In the genomic region with DNA sequence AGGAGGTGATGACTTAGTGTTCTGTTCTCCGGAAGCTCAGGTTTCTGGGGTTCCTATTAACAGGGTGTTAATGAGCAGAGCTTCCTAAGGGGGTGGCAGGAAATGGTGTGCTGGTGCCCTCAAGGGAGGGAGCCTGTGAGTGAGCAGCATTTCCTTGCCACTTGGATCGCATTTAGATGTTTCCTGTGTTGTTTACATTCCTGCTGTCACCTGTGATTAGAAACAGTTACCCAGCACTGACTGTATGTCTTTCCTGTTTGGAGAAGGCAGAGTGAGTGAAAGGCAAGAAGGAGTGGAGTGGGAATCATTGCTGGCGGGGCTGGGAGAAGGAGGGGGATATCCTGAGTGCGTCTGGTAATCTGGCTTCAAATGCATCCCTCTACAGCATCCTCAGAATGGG, we compare ENCODE assay signal across 11 cellular contexts.
A peak's percentile ranks its signal among the peaks of the same experiment; 100 is the strongest.
DNase-seq lines count a peak whose midpoint lies in the region; ATAC-seq, FAIRE-seq and TF ChIP-seq lines count a peak whose summit lies in the region.
"Had no signal": no experiment of that assay in that cellular context is flagged by ENCODE, and none has a peak within 500 bp of the region (broad histone marks: within the 10 kb centered on the region; RNA-seq: fewer than 3 reads in every experiment).

No MANE protein-coding gene starts in this region.

- H3K36me3 ChIP-seq in pancreas (no peaks in the 10 kb centered on the region), upper lobe of left lung (no peaks in the 10 kb centered on the region)
- H3K36me3 ChIP-seq: lower lobe of right lung, sigmoid colon had no signal

- H3K4me1 Mint-ChIP-seq in brain = peaks cover 11% of the 10 kb centered on the region

- H3K4me3 ChIP-seq in pancreas = no peak overlapping the region
- H3K4me3 ChIP-seq in upper lobe of left lung = no peak overlapping the region
- H3K4me3 ChIP-seq: lower lobe of right lung, sigmoid colon had no signal

- H3K27ac ChIP-seq in pancreas (peak overlapping the region in 1 of 4 donors; percentile 40), upper lobe of left lung (no peak overlapping the region)
- H3K27ac ChIP-seq: lower lobe of right lung had no signal

- H3K36me3 Mint-ChIP-seq in brain = no peaks in the 10 kb centered on the region

- no peak for TF ChIP-seq POLR2A in upper lobe of left lung (IDR thresholded peaks at IDR 0.05)

- intact Hi-C loops in pancreas (cut with DNase I) = no loop called here

- TF ChIP-seq CTCF in brain (conservative IDR thresholded peaks at IDR 0.05) = no peak
- no peak for TF ChIP-seq CTCF in pancreas (IDR thresholded peaks at IDR 0.05)
- no peak for TF ChIP-seq CTCF in upper lobe of left lung (IDR thresholded peaks at IDR 0.05)

- H3K9me3 Mint-ChIP-seq in brain = no peaks in the 10 kb centered on the region

- DNase-seq in EL (peak; percentile 52), NCI-H1417 (lab: John Stamatoyannopoulos, UW) (peak; percentile 35 to 92 (median 66)), pancreas (no peak), upper lobe of left lung (no peak), anterior cingulate cortex (lab: John Stamatoyannopoulos, UW) (no peak)
- DNase-seq: lower lobe of right lung, NCI-H1930, SHP77, sigmoid colon had no signal

- 54 to 63% methylated on average over 4 of the region's 4 CpGs for WGBS in pancreas, 2 donors
- 59 to 72% methylated on average over 4 of the region's 4 CpGs for WGBS in upper lobe of left lung, 2 donors

- peak overlapping the region in 1 of 5 experiments; percentile 12 for H3K4me3 Mint-ChIP-seq in brain

- peak overlapping the region; percentile 48 to 96 (median 73) for H3K27ac Mint-ChIP-seq in brain

- no peak for FAIRE-seq in pancreas (lab: Jason Lieb, UNC)

- ATAC-seq in pancreas (peak in 3 of 4 donors; percentile 13 to 33 (median 31)), upper lobe of left lung (ENCODE audit: low FRiP score in 2 of 2) (no peak), GM21737 (IDR thresholded peaks at IDR 0.05; ENCODE audit: unreplicated experiment) (no peak)
- ATAC-seq: lower lobe of right lung had no signal

- H3K27me3 ChIP-seq in pancreas (no peaks in the 10 kb centered on the region), upper lobe of left lung (no peaks in the 10 kb centered on the region)
- H3K27me3 ChIP-seq: sigmoid colon had no signal

- H3K9me3 ChIP-seq in pancreas (no peaks in the 10 kb centered on the region), upper lobe of left lung (no peaks in the 10 kb centered on the region)
- H3K9me3 ChIP-seq: lower lobe of right lung, sigmoid colon had no signal

- H3K4me1 ChIP-seq in pancreas (no peaks in the 10 kb centered on the region), upper lobe of left lung (peaks cover 10 to 22% (median 15%) of the 10 kb centered on the region in 4 donors)

- TF ChIP-seq EP300 in upper lobe of left lung (IDR thresholded peaks at IDR 0.05) = no peak

- H3K27me3 Mint-ChIP-seq in brain = no peaks in the 10 kb centered on the region

Comparison
In these comparisons a context has a peak if more than half of its experiments do, and no peak if none do; other contexts are left out.
1. DNase-seq: peak in EL (single experiment) and NCI-H1417 (3 of 3); none in pancreas (0 of 6), upper lobe of left lung (0 of 2) and anterior cingulate cortex (0 of 58).
2. ATAC-seq: peak in pancreas (3 of 4); none in upper lobe of left lung (0 of 2) and GM21737 (single experiment).